In genomic region chr1:86067626-86068025, GRCh38 we compare ENCODE assay signal across 18 cellular contexts.
"Had no signal": no experiment of that assay in that cellular context is flagged by ENCODE, and none has a peak within 500 bp of the region (broad histone marks: within the 10 kb centered on the region; RNA-seq: fewer than 3 reads in every experiment).

No MANE protein-coding gene starts in this region.

- H3K4me1 Mint-ChIP-seq: activated CD4-positive, alpha-beta memory T cell treated with anti-CD3 and anti-CD28 coated beads, Interleukin-2, amount 10 ng/mL, durations not matched to agents 7 days and 5 days; activated naive CD4-positive, alpha-beta T cell treated with anti-CD3 and anti-CD28 coated beads, Interleukin-2, amount 50 U/mL, for 24 hours; brain; naive B cell had no signal

- H3K36me3 ChIP-seq: heart left ventricle, left lung, transverse colon, vagina had no signal

- H3K27ac ChIP-seq: foreskin keratinocyte, heart left ventricle, left lung, transverse colon, vagina had no signal

- H3K4me1 ChIP-seq: left lung, transverse colon, vagina had no signal

- H3K27me3 ChIP-seq: heart left ventricle, left lung, transverse colon, vagina had no signal

- DNase-seq: activated CD4-positive, alpha-beta memory T cell treated with anti-CD3 and anti-CD28 coated beads, Interleukin-2, amount 10 ng/mL, durations not matched to agents 7 days and 5 days; activated CD4-positive, alpha-beta T cell treated with anti-CD3 and anti-CD28 coated beads for 4 hours; activated effector memory CD4-positive, alpha-beta T cell treated with Interleukin-2 at 50 U/mL for 16 hours; activated T-cell treated with anti-CD3 and anti-CD28 coated beads, Interleukin-2, amount 50 U/mL, for 24 hours; heart left ventricle; left lung; naive B cell; right cardiac atrium; stimulated activated naive CD8-positive, alpha-beta T cell treated with anti-CD3 and anti-CD28 coated beads, Interleukin-15, Interleukin-2, amounts not matched to agents 100 U/mL and 50 U/mL, for 24 hours; SW 1271; transverse colon had no signal

- H3K4me3 ChIP-seq: heart left ventricle, left lung, smooth muscle cell, transverse colon, vagina had no signal

- H3K9me3 ChIP-seq: left lung, transverse colon, vagina had no signal

- H3K9me3 Mint-ChIP-seq: activated CD4-positive, alpha-beta memory T cell treated with anti-CD3 and anti-CD28 coated beads, Interleukin-2, amount 10 ng/mL, durations not matched to agents 7 days and 5 days; activated T-cell treated with anti-CD3 and anti-CD28 coated beads, Interleukin-2, amount 50 U/mL, for 24 hours; WTC11 had no signal

- H3K27me3 Mint-ChIP-seq: activated CD4-positive, alpha-beta memory T cell treated with anti-CD3 and anti-CD28 coated beads, Interleukin-2, amount 10 ng/mL, durations not matched to agents 7 days and 5 days; activated naive CD4-positive, alpha-beta T cell treated with anti-CD3 and anti-CD28 coated beads, Interleukin-2, amount 50 U/mL, for 24 hours; activated T-cell treated with anti-CD3 and anti-CD28 coated beads, Interleukin-2, amount 50 U/mL, for 24 hours had no signal

- H3K4me3 Mint-ChIP-seq: activated CD4-positive, alpha-beta memory T cell treated with anti-CD3 and anti-CD28 coated beads, Interleukin-2, amount 10 ng/mL, durations not matched to agents 7 days and 5 days; activated naive CD4-positive, alpha-beta T cell treated with anti-CD3 and anti-CD28 coated beads, Interleukin-2, amount 50 U/mL, for 24 hours; activated T-cell treated with anti-CD3 and anti-CD28 coated beads, Interleukin-2, amount 50 U/mL, for 24 hours; brain; naive B cell; WTC11 had no signal

- ATAC-seq: esophagus mucosa; foreskin keratinocyte; left lung; stimulated activated naive CD8-positive, alpha-beta T cell treated with anti-CD3 and anti-CD28 coated beads, Interleukin-15, Interleukin-2, amounts not matched to agents 100 U/mL and 50 U/mL, for 24 hours had no signal

- H3K27ac Mint-ChIP-seq: activated CD4-positive, alpha-beta memory T cell treated with anti-CD3 and anti-CD28 coated beads, Interleukin-2, amount 10 ng/mL, durations not matched to agents 7 days and 5 days; activated naive CD4-positive, alpha-beta T cell treated with anti-CD3 and anti-CD28 coated beads, Interleukin-2, amount 50 U/mL, for 24 hours; activated T-cell treated with anti-CD3 and anti-CD28 coated beads, Interleukin-2, amount 50 U/mL, for 24 hours; brain; naive B cell; WTC11 had no signal

- H3K4me2 ChIP-seq: smooth muscle cell had no signal

- H3K36me3 Mint-ChIP-seq: activated naive CD4-positive, alpha-beta T cell treated with anti-CD3 and anti-CD28 coated beads, Interleukin-2, amount 50 U/mL, for 24 hours; brain; naive B cell; WTC11 had no signal
